ENCODE assay signal across 1 cellular context in the genomic region with DNA sequence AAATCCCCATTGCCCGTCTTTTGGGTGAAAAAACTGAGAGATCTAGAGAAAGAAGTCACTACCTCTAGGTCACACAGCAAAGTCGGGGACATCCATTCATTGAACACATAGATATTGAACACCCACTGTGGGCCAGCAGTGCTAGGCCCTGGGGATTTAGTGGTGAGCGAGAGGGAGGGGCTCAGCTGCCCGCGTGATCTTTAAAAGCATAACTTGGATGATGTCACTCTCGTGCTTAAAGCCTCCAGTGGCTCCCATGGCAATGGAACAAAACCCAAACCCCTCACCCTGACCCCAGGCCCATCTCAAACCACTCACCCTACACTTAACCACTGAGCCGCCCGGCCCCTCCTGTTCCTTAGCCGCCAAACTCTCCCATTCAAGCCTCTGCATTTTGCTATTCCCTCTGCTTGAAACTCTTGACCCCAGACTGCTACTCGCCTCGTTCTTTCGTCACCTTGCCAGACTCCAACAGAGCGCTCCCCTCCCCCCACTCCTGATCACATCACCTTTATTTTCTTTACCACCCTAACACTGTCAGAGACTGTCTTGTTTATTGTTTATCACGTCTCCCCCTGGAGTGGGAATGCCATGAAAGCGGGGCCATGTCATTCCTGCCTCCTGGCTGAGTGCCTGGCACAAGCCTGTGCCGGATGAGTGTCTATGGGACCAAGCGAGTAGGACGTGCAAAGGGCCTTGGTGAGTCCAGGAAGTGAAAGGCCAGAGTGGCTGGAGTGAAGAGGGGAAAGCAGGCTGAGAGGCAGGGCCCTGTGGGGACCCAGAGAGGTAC.
TF ChIP-seq lines count a peak whose summit lies in the region.

No MANE protein-coding gene starts in this region.

TF ChIP-seq in GM12878, 131 proteins besides CTCF, POLR2A, EP300 and RAD21:
- TF ChIP-seq, protein P1, sequence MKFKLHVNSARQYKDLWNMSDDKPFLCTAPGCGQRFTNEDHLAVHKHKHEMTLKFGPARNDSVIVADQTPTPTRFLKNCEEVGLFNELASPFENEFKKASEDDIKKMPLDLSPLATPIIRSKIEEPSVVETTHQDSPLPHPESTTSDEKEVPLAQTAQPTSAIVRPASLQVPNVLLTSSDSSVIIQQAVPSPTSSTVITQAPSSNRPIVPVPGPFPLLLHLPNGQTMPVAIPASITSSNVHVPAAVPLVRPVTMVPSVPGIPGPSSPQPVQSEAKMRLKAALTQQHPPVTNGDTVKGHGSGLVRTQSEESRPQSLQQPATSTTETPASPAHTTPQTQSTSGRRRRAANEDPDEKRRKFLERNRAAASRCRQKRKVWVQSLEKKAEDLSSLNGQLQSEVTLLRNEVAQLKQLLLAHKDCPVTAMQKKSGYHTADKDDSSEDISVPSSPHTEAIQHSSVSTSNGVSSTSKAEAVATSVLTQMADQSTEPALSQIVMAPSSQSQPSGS (IDR thresholded peaks at IDR 0.05; ENCODE audit: low read length), result peak; percentile 19; the same call in 1 of the 2 replicates
- TF ChIP-seq BHLHE40 (IDR thresholded peaks at IDR 0.05; ENCODE audit: borderline replicate concordance in 1 of 2, low read depth in 2 of 2, low read length in 1 of 2) (peak; percentile 35 to 69; a peak in 2 of 4 replicates), CBX5 (IDR thresholded peaks at IDR 0.05; ENCODE audit: low read depth) (no peak), TCF7 (IDR thresholded peaks at IDR 0.05; ENCODE audit: borderline replicate concordance) (no peak), SRF (IDR thresholded peaks at IDR 0.05; ENCODE audit: low read depth in 2 of 2, low read length in 2 of 2) (no peak), KLF5 (IDR thresholded peaks at IDR 0.05; ENCODE audit: partially characterized antibody) (no peak), CREB1 (IDR thresholded peaks at IDR 0.05; ENCODE audit: low read depth) (peak; percentile 34; the same call in 1 of the 2 replicates), MXI1 (IDR thresholded peaks at IDR 0.05; ENCODE audit: low read depth, low read length) (peak; percentile 37; the same call in 1 of the 2 replicates), ATF7 (IDR thresholded peaks at IDR 0.05; ENCODE audit: low read depth) (peak; percentile 89), HCFC1 (IDR thresholded peaks at IDR 0.05; ENCODE audit: low read length) (no peak), SP1 (IDR thresholded peaks at IDR 0.05; ENCODE audit: low read depth, low read length) (no peak), CEBPB (IDR thresholded peaks at IDR 0.05; ENCODE audit: borderline replicate concordance in 1 of 2, low read depth in 2 of 2, low read length in 2 of 2) (no peak), MEF2B (IDR thresholded peaks at IDR 0.05; ENCODE audit: partially characterized antibody, poor library complexity, severe bottlenecking) (peak; percentile 84), HDAC6 (IDR thresholded peaks at IDR 0.05; ENCODE audit: unreplicated experiment) (no peak), CHD1 (IDR thresholded peaks at IDR 0.05; ENCODE audit: low read depth, low read length) (no peak), RUNX3 (IDR thresholded peaks at IDR 0.05; ENCODE audit: low read length) (peak; percentile 34; the same call in 1 of the 2 replicates)
- TF ChIP-seq, protein P2, sequence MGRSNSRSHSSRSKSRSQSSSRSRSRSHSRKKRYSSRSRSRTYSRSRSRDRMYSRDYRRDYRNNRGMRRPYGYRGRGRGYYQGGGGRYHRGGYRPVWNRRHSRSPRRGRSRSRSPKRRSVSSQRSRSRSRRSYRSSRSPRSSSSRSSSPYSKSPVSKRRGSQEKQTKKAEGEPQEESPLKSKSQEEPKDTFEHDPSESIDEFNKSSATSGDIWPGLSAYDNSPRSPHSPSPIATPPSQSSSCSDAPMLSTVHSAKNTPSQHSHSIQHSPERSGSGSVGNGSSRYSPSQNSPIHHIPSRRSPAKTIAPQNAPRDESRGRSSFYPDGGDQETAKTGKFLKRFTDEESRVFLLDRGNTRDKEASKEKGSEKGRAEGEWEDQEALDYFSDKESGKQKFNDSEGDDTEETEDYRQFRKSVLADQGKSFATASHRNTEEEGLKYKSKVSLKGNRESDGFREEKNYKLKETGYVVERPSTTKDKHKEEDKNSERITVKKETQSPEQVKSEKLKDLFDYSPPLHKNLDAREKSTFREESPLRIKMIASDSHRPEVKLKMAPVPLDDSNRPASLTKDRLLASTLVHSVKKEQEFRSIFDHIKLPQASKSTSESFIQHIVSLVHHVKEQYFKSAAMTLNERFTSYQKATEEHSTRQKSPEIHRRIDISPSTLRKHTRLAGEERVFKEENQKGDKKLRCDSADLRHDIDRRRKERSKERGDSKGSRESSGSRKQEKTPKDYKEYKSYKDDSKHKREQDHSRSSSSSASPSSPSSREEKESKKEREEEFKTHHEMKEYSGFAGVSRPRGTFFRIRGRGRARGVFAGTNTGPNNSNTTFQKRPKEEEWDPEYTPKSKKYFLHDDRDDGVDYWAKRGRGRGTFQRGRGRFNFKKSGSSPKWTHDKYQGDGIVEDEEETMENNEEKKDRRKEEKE (IDR thresholded peaks at IDR 0.05), result no peak
